In genomic region chr22:29073618-29074275, GRCh38 we compare ENCODE assay signal across 8 cellular contexts. TPM values are rescaled to one million over a fixed set of nuclear protein-coding genes. Genes with fewer than 3 reads are reported as not detected.
DNase-seq lines count a peak whose midpoint lies in the region; ATAC-seq and TF ChIP-seq lines count a peak whose summit lies in the region.

No MANE protein-coding gene starts in this region.

- H3K4me3 ChIP-seq in AG04450 (ENCODE audit: low read depth, low read length) (peak overlapping the region; percentile 70), IMR-90 (ENCODE audit: insufficient read depth, low read depth, low read length) (peak overlapping the region; percentile 68), iPS-18c (ENCODE audit: insufficient read depth, low read depth, low read length) (peak overlapping the region; percentile 77), skin epidermis (peak overlapping the region; percentile 64 to 87 (median 72))

- H2BK20ac ChIP-seq in IMR-90 (ENCODE audit: low read depth, low read length), result no peak overlapping the region

- H3K27me3 ChIP-seq in AG04450 (ENCODE audit: control insufficient read depth, insufficient read depth, low read length), result peaks cover 20% of the 10 kb centered on the region
- H3K27me3 ChIP-seq in IMR-90 (ENCODE audit: control insufficient read depth, insufficient read depth, low read length), result peaks cover 28% of the 10 kb centered on the region

- H2AK9ac ChIP-seq in IMR-90 (replicated peaks; ENCODE audit: low read depth, low read length, poor library complexity), result peak overlapping the region; percentile 22

- peak overlapping the region; percentile 51; the same call in 1 of the 2 replicates for H3K9ac ChIP-seq in IMR-90 (ENCODE audit: low read depth, low read length)

- H3K14ac ChIP-seq in IMR-90 (replicated peaks; ENCODE audit: low read depth, low read length), result no peak overlapping the region

- CTCF ChIA-PET in AG04450 (lab: Charles Lee), result no interaction called here
- CTCF ChIA-PET in IMR-90 (lab: Yijun Ruan, JAX), result no interaction called here

- H2BK5ac ChIP-seq in IMR-90 (ENCODE audit: low read depth, low read length, poor library complexity, severe bottlenecking), result no peak overlapping the region

- POLR2A ChIA-PET in AG04450 (lab: Yijun Ruan, JAX), result no interaction called here
- POLR2A ChIA-PET in IMR-90 (lab: Charles Lee; ENCODE audit: unreplicated experiment), result no interaction called here

- H2BK120ac ChIP-seq in IMR-90 (ENCODE audit: low read depth, low read length), result no peak overlapping the region

- H3K4ac ChIP-seq in IMR-90 (ENCODE audit: low read depth, low read length), result no peak overlapping the region

- H3K56ac ChIP-seq in IMR-90 (ENCODE audit: extremely low read depth, insufficient read depth, low read length), result no peak overlapping the region

- no peak overlapping the region for H2BK15ac ChIP-seq in IMR-90 (ENCODE audit: low read depth, low read length)

- no peak overlapping the region for H3K27ac ChIP-seq in AG04450 (ENCODE audit: low read depth, low read length)
- no peak overlapping the region for H3K27ac ChIP-seq in IMR-90 (ENCODE audit: insufficient read depth, low read length)
- peak overlapping the region; percentile 80 to 98 (median 94) for H3K27ac ChIP-seq in skin epidermis

- no peak for DNase-seq in AG04450 (ENCODE audit: low read depth, low spot score)
- DNase-seq in IMR-90, result no peak
- peak; percentile 55 for DNase-seq in astrocyte of the hippocampus (ENCODE audit: low read depth, low spot score)
- DNase-seq in hepatic stellate cell (ENCODE audit: low spot score), result no peak

- H2AK5ac ChIP-seq in IMR-90 (ENCODE audit: low read depth, low read length), result 0 out of 2 replicates have a peak overlapping the region, but pooled peaks have one; percentile 8

- no peak overlapping the region for H4K5ac ChIP-seq in IMR-90 (ENCODE audit: low read depth, low read length)

- no peak for TF ChIP-seq POLR2A in IMR-90 (IDR thresholded peaks at IDR 0.05; ENCODE audit: low read depth, low read length)

- TF ChIP-seq RAD21 in IMR-90 (IDR thresholded peaks at IDR 0.05; ENCODE audit: low read length), result no peak

- ATAC-seq in IMR-90 (ENCODE audit: low read depth), result peak; percentile 8; the same call in 1 of the 2 replicates
- no peak for ATAC-seq in HG03565 (IDR thresholded peaks at IDR 0.05; ENCODE audit: unreplicated experiment)
- no peak for ATAC-seq in HG02763 (IDR thresholded peaks at IDR 0.05; ENCODE audit: unreplicated experiment)

- no peak overlapping the region for H4K8ac ChIP-seq in IMR-90 (ENCODE audit: low read depth in 2 of 2, low read length in 2 of 2)

- H2AFZ ChIP-seq in IMR-90 (replicated peaks; ENCODE audit: low read length, poor library complexity), result peak overlapping the region; percentile 80

- intact Hi-C loops in IMR-90 (cut with micrococcal nuclease), result loop anchor here (5.0 kb wide), 1 partner anchor 79 kb away; no protein-coding TSS in a partner anchor

- H4K91ac ChIP-seq in IMR-90 (ENCODE audit: insufficient read depth, low read depth, low read length), result no peak overlapping the region

- no peaks in the 10 kb centered on the region for H3K36me3 ChIP-seq in IMR-90 (ENCODE audit: control insufficient read depth, insufficient read depth, low read length)

- H3K18ac ChIP-seq in IMR-90 (ENCODE audit: low read depth, low read length), result no peak overlapping the region; the same call in 1 of the 2 replicates

- H3K9me3 ChIP-seq in AG04450 (ENCODE audit: control insufficient read depth, insufficient read depth, low read length) (peaks cover 9% of the 10 kb centered on the region; the same call in 1 of the 2 replicates), IMR-90 (ENCODE audit: control insufficient read depth, insufficient read depth, low read length) (no peaks in the 10 kb centered on the region), iPS-18c (ENCODE audit: control insufficient read depth, insufficient read depth, low read length) (no peaks in the 10 kb centered on the region)

- H3K4me1 ChIP-seq in IMR-90 (ENCODE audit: control insufficient read depth, insufficient read depth, low read length), result no peaks in the 10 kb centered on the region

- peak overlapping the region; percentile 80 for H3K4me2 ChIP-seq in IMR-90 (ENCODE audit: low read depth, low read length)

- peaks cover 2% of the 10 kb centered on the region; the same call in 1 of the 2 replicates for H3K9me1 ChIP-seq in IMR-90 (ENCODE audit: insufficient read depth, low read length)

- BruUV-seq in IMR-90 (replicated peaks; lab: Mats Ljungman, UMichigan), result no TSS peak

- no peaks in the 10 kb centered on the region for H3K79me1 ChIP-seq in IMR-90 (ENCODE audit: low read depth in 1 of 2, low read length in 2 of 2)

- 11% methylated on average over 7 of the region's 53 CpGs; no CpG with 5 or more reads in 1 of the 2 experiments for WGBS in IMR-90 (ENCODE audit: extremely low coverage in 2 of 2, insufficient read length in 1 of 2), 2 experiments

- dilution Hi-C loops in IMR-90 (cut with HindIII; ENCODE audit: low sequenced_read_pairs, unreplicated experiment), result no loop called here

- peak overlapping the region; percentile 46; the same call in 1 of the 2 replicates for H3K23ac ChIP-seq in IMR-90 (ENCODE audit: low read depth, low read length)

- in situ Hi-C loops in IMR-90 (cut with MboI; ENCODE audit: low sequenced_read_pairs), result no loop called here

- TF ChIP-seq CTCF in AG04450 (IDR thresholded peaks at IDR 0.05; ENCODE audit: low read depth, low read length) (no peak), IMR-90 (conservative IDR thresholded peaks at IDR 0.05; ENCODE audit: low read depth, low read length) (no peak)

- H4K20me1 ChIP-seq in IMR-90 (ENCODE audit: insufficient read depth, low read length), result no peaks in the 10 kb centered on the region

TF ChIP-seq in IMR-90, 13 proteins besides CTCF, POLR2A, EP300 and RAD21:
- TF ChIP-seq ELK1 (IDR thresholded peaks at IDR 0.05; ENCODE audit: borderline replicate concordance, low read depth, low read length) (no peak), CHD1 (IDR thresholded peaks at IDR 0.05; ENCODE audit: low read depth, low read length) (no peak), NFE2L2 (IDR thresholded peaks at IDR 0.05; ENCODE audit: low read depth, low read length) (no peak), USF2 (IDR thresholded peaks at IDR 0.05; ENCODE audit: low read depth, low read length) (no peak), MAZ (IDR thresholded peaks at IDR 0.05; ENCODE audit: borderline replicate concordance, low read depth, low read length) (no peak), SMC3 (IDR thresholded peaks at IDR 0.05; ENCODE audit: low read depth, low read length) (no peak), RFX5 (IDR thresholded peaks at IDR 0.05; ENCODE audit: low read depth, low read length) (no peak), FOS (IDR thresholded peaks at IDR 0.05; ENCODE audit: low read depth, low read length) (no peak), MXI1 (IDR thresholded peaks at IDR 0.05; ENCODE audit: borderline replicate concordance, low read depth, low read length) (no peak), RCOR1 (IDR thresholded peaks at IDR 0.05; ENCODE audit: insufficient replicate concordance, low read length) (no peak), MAFK (IDR thresholded peaks at IDR 0.05; ENCODE audit: low read depth, low read length) (no peak)
TF ChIP-seq in IMR-90: peak in this region for 0.

RNA-seq across cellular contexts. Expression of gene KREMEN1, which starts 0.9 kb away (rescaled TPM):
- polyA plus RNA-seq in AG04450 (2011; rRNA removed), result 5.9 and 7.5 TPM in 2 replicates
- polyA minus RNA-seq in AG04450 (2011; rRNA and poly(A)+ RNA removed), result 7.6 and 9.4 TPM in 2 replicates
- 2.5 and 2.9 TPM in 2 replicates for total RNA-seq in IMR-90 (2012; rRNA removed)
- polyA plus RNA-seq in IMR-90 (2012; rRNA removed), result 4.6 and 5.1 TPM in 2 replicates
- polyA plus RNA-seq in IMR-90 (2012; cell fraction: cytosol; rRNA removed), result 2.1 and 4.9 TPM in 2 replicates
- polyA plus RNA-seq in IMR-90 (2012; cell fraction: nucleus; rRNA removed; ENCODE audit: low replicate concordance), result 2.4 and 2.8 TPM in 2 replicates

RNA-seq across cellular contexts. Expression of gene C22orf31, which starts 12.1 kb away (rescaled TPM):
- polyA plus RNA-seq in AG04450 (2011; rRNA removed) (0.11 and 0.12 TPM in 2 replicates), IMR-90 (2012; rRNA removed) (not detected in 2 replicates)
- polyA minus RNA-seq in AG04450 (2011; rRNA and poly(A)+ RNA removed), result not detected in 2 replicates
- not detected in 2 replicates for total RNA-seq in IMR-90 (2012; rRNA removed)
- not detected in 2 replicates for polyA plus RNA-seq in IMR-90 (2012; cell fraction: cytosol; rRNA removed)
- polyA plus RNA-seq in IMR-90 (2012; cell fraction: nucleus; rRNA removed; ENCODE audit: low replicate concordance), result not detected in 2 replicates

Comparison
In these comparisons a context has a peak if more than half of its experiments do, and no peak if none do; other contexts are left out.
1. H3K27ac ChIP-seq: peak in skin epidermis (21 of 21); none in AG04450 (single experiment) and IMR-90 (single experiment).
2. Peak in every context shown above with its lines, with median percentiles within 50 percentile points of each other: H3K4me3 ChIP-seq.